8 cellular contexts compared by ENCODE assay signal in the genomic region with DNA sequence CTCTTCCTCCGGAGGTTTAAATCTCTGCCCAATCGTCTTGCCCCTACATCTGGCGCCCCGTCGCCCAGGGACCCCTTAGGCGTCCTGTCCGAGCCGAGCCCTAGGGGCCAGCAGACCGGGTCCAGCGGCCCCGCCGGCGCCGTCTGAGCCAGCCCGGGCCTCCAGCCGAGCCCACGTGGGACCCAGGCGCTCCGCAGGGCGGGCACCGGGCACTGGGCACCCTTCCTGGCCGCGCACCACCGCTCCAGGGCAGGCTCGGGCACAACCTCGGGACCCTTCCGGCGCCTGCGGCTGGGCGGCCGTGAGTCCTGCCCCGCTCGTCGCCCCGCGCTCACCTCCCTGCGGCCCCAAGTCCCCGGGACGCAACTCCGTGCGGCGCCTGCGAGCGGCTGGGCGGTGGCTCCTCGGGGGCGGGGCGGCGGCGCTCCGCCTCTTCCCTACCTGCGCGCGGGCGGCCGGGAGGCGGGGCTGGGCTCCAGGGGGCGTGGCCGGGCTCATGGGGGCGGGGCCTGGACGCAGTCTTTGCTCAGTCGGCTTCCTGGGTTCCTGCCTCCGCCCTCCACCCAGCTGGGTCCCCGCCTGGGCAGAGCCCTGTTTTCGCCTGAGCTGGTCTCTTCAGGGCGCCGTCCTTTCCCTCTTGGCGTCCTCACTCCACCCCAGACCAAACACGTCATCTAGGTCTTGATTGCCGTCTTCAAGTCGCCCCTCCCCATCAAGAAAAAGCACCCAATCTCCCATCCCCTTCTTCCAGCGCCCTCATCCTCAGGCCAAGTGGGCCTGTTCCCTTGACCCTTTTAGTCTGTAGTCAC. TPM values are rescaled to one million over a fixed set of nuclear protein-coding genes. Genes with fewer than 3 reads are reported as not detected.
DNase-seq lines count a peak whose midpoint lies in the region; ATAC-seq and TF ChIP-seq lines count a peak whose summit lies in the region.

A gene (minus strand): TSS at position 406 of the 809 bp plus-strand sequence. CDS start 19,899 bp downstream, outside the sequence.

- DNase-seq in BE2C (peak; percentile 87), GM19240 (ENCODE audit: insufficient read length, low spot score) (peak; percentile 79), NCI-H82 (lab: John Stamatoyannopoulos, UW) (peak; percentile 89), ecto neural progenitor cell (ENCODE audit: low spot score) (peak; percentile 99), lung (ENCODE audit: low spot score) (peak; percentile 94)
- peak; percentile 96 for DNase-seq in activated CD8-positive, alpha-beta T cell treated with anti-CD3 and anti-CD28 coated beads, Interleukin-2, amount 10 ng/mL, durations not matched to agents 7 days and 5 days
- peak; percentile 95 to 96 (median 96) for DNase-seq in stimulated activated CD4-positive, alpha-beta T cell treated with anti-CD3 and anti-CD28 coated beads, TNF-alpha, amount 100 ng/mL, for 4 hours (ENCODE audit: low read depth in 3 of 3)

- H3K36me3 ChIP-seq in BE2C (no peaks in the 10 kb centered on the region), lung (ENCODE audit: control insufficient read depth in 2 of 2, insufficient read depth in 2 of 2, low read length in 2 of 2) (no peaks in the 10 kb centered on the region)

- TF ChIP-seq CTCF in BE2C (IDR thresholded peaks at IDR 0.05; ENCODE audit: low read depth, low read length): no peak
- TF ChIP-seq CTCF in lung (IDR thresholded peaks at IDR 0.05; ENCODE audit: control extremely low read depth, extremely low read depth): no peak

- no peaks in the 10 kb centered on the region for H3K27me3 Mint-ChIP-seq in activated CD8-positive, alpha-beta T cell treated with anti-CD3 and anti-CD28 coated beads, Interleukin-2, amount 10 ng/mL, durations not matched to agents 7 days and 5 days (ENCODE audit: low read depth)

- H3K9me3 ChIP-seq in BE2C (no peaks in the 10 kb centered on the region), lung (ENCODE audit: control insufficient read depth in 2 of 2, insufficient read depth in 1 of 2, low read length in 1 of 2) (no peaks in the 10 kb centered on the region)

- H3K27ac ChIP-seq in lung (ENCODE audit: low read depth in 1 of 2, low read length in 1 of 2): peak within 1 kb of the TSS; percentile 87

- peak within 1 kb of the TSS; percentile 89 for H3K4me3 Mint-ChIP-seq in activated CD8-positive, alpha-beta T cell treated with anti-CD3 and anti-CD28 coated beads, Interleukin-2, amount 10 ng/mL, durations not matched to agents 7 days and 5 days

- H3K4me1 Mint-ChIP-seq in activated CD8-positive, alpha-beta T cell treated with anti-CD3 and anti-CD28 coated beads, Interleukin-2, amount 10 ng/mL, durations not matched to agents 7 days and 5 days (ENCODE audit: low read depth): peaks cover 61% of the 10 kb centered on the region

- WGBS in lung, 2 donors: 1 to 2% methylated on average over 52 to 72 of the region's 72 CpGs

- H3K27me3 ChIP-seq in BE2C (no peaks in the 10 kb centered on the region), lung (ENCODE audit: control insufficient read depth, insufficient read depth) (no peaks in the 10 kb centered on the region)

- H3K4me1 ChIP-seq in BE2C (peaks cover 16% of the 10 kb centered on the region), lung (ENCODE audit: control insufficient read depth in 2 of 2, insufficient read depth in 2 of 2, low read length in 2 of 2) (peaks cover 5 to 32% of the 10 kb centered on the region in 2 donors)

- peaks cover 9% of the 10 kb centered on the region for H3K36me3 Mint-ChIP-seq in activated CD8-positive, alpha-beta T cell treated with anti-CD3 and anti-CD28 coated beads, Interleukin-2, amount 10 ng/mL, durations not matched to agents 7 days and 5 days (ENCODE audit: low read depth)

- POLR2A ChIA-PET in activated CD8-positive, alpha-beta T cell treated with anti-CD3 and anti-CD28 coated beads, Interleukin-2, amount 10 ng/mL, durations not matched to agents 7 days and 5 days (lab: Charles Lee): interaction anchor here (0.9 to 3.0 kb wide), 9 partner anchors 9 to 454 kb away, joined by 3 to 12 read pairs (median 3); a partner anchor contains a TSS

- no peaks in the 10 kb centered on the region for H3K9me3 Mint-ChIP-seq in activated CD8-positive, alpha-beta T cell treated with anti-CD3 and anti-CD28 coated beads, Interleukin-2, amount 10 ng/mL, durations not matched to agents 7 days and 5 days (ENCODE audit: insufficient read depth)

- peak within 1 kb of the TSS; percentile 95 for H3K27ac Mint-ChIP-seq in activated CD8-positive, alpha-beta T cell treated with anti-CD3 and anti-CD28 coated beads, Interleukin-2, amount 10 ng/mL, durations not matched to agents 7 days and 5 days

- peak; percentile 65 for ATAC-seq in HG03460 (IDR thresholded peaks at IDR 0.05; ENCODE audit: unreplicated experiment)
- peak; percentile 89 for ATAC-seq in activated CD8-positive, alpha-beta T cell treated with anti-CD3 and anti-CD28 coated beads, Interleukin-2, amount 10 ng/mL, durations not matched to agents 7 days and 5 days
- ATAC-seq in lung (ENCODE audit: insufficient read depth, low FRiP score): peak; percentile 95

- CTCF ChIA-PET in activated CD8-positive, alpha-beta T cell treated with anti-CD3 and anti-CD28 coated beads, Interleukin-2, amount 10 ng/mL, durations not matched to agents 7 days and 5 days (lab: Charles Lee): interaction anchor here (0.7 to 11.9 kb wide), 14 partner anchors 9 to 487 kb away, joined by 3 to 184 read pairs (median 4); a partner anchor contains a TSS

- H3K4me3 ChIP-seq in BE2C (ENCODE audit: low read depth, low read length): peak within 1 kb of the TSS; percentile 64
- H3K4me3 ChIP-seq in lung: peak within 1 kb of the TSS; percentile 56

RNA-seq across cellular contexts. Expression of the gene that starts here (rescaled TPM):
- polyA plus RNA-seq in BE2C (2012; ENCODE audit: insufficient read depth, insufficient read length, low read depth): 4.0 TPM
- 10 to 100 TPM; 51.4 to 52.1 TPM for total RNA-seq in activated CD8-positive, alpha-beta T cell treated with anti-CD3 and anti-CD28 coated beads, Interleukin-2, amount 10 ng/mL, durations not matched to agents 7 days and 5 days
- total RNA-seq in lung: 10 to 100 TPM; 22.7 to 56.5 TPM
- 100 to 1,000 TPM in 1 of 2 donors, 10 to 100 TPM in 1; 20.1 to 116 TPM for polyA plus RNA-seq in lung

Comparison
In these comparisons a context has a peak if more than half of its experiments do, and no peak if none do; other contexts are left out.
1. Peak in every context shown above with its lines: DNase-seq, ATAC-seq, H3K4me3 ChIP-seq and H3K27ac ChIP-seq.